13 cellular contexts compared by ENCODE assay signal in genomic region chr21:17343055-17343454, GRCh38.
DNase-seq lines count a peak whose midpoint lies in the region; ATAC-seq and TF ChIP-seq lines count a peak whose summit lies in the region.
"Had no signal": no experiment of that assay in that cellular context is flagged by ENCODE, and none has a peak within 500 bp of the region (broad histone marks: within the 10 kb centered on the region; RNA-seq: fewer than 3 reads in every experiment).

No MANE protein-coding gene starts in this region.

- in situ Hi-C loops in astrocyte of the spinal cord (cut with HindIII; ENCODE audit: low sequenced_read_pairs) = no loop called here

- H3F3A ChIP-seq in GM23338 (replicated peaks; ENCODE audit: low read depth) = no peaks in the 10 kb centered on the region

- H3K4me1 ChIP-seq in GM23338 (ENCODE audit: insufficient read depth) = no peaks in the 10 kb centered on the region
- H3K4me1 ChIP-seq: vagina had no signal

- no peaks in the 10 kb centered on the region for H3K27me3 ChIP-seq in GM23338 (ENCODE audit: insufficient read depth)
- H3K27me3 ChIP-seq: vagina had no signal

- TF ChIP-seq CTCF in GM23338 (conservative IDR thresholded peaks at IDR 0.05; ENCODE audit: low read depth in 2 of 2) (no peak), astrocyte of the spinal cord (IDR thresholded peaks at IDR 0.05; ENCODE audit: low read depth, low read length) (no peak)

- H3K4me2 ChIP-seq in GM23338 = no peak overlapping the region

- no peak overlapping the region for H3K27ac ChIP-seq in GM23338 (ENCODE audit: low read depth)
- H3K27ac ChIP-seq: vagina had no signal

- no peaks in the 10 kb centered on the region for H3K79me2 ChIP-seq in GM23338 (replicated peaks; ENCODE audit: insufficient read depth)

- no peaks in the 10 kb centered on the region for H3K4me1 Mint-ChIP-seq in GM23338
- no peaks in the 10 kb centered on the region for H3K4me1 Mint-ChIP-seq in stimulated activated effector memory CD8-positive, alpha-beta T cell treated with anti-CD3 and anti-CD28 coated beads, Interleukin-12 subunit alpha, Interleukin-12 subunit beta, amount 100 ng/mL, for 72 hours
- H3K4me1 Mint-ChIP-seq: natural killer cell had no signal

- DNase-seq in GM23338 (ENCODE audit: low spot score) = peak; percentile 61
- peak; percentile 28 for DNase-seq in MV-4-11 (lab: John Stamatoyannopoulos, UW)
- peak; percentile 13 for DNase-seq in astrocyte of the spinal cord (ENCODE audit: low read depth, low spot score)
- peak; percentile 20 for DNase-seq in iris pigment epithelial cell (ENCODE audit: low read depth)
- DNase-seq in stimulated activated effector memory CD8-positive, alpha-beta T cell treated with anti-CD3 and anti-CD28 coated beads, Interleukin-12 subunit alpha, Interleukin-12 subunit beta, amount 100 ng/mL, for 72 hours (ENCODE audit: low spot score in 2 of 2) = no peak
- DNase-seq: activated CD8-positive, alpha-beta T cell treated with anti-CD3 and anti-CD28 coated beads, Interleukin-2, amount 10 ng/mL, durations not matched to agents 7 days and 5 days; activated naive CD4-positive, alpha-beta T cell treated with anti-CD3 and anti-CD28 coated beads, Interleukin-2, amount 50 U/mL, for 16 hours; natural killer cell; stimulated activated CD4-positive, alpha-beta T cell treated with anti-CD3 and anti-CD28 coated beads, Interleukin-12 subunit alpha, Interleukin-12 subunit beta, amount 100 ng/mL, for 4 hours had no signal

- H3K9me3 Mint-ChIP-seq in GM23338 = peaks cover 11% of the 10 kb centered on the region; the same call in 2 of the 3 replicates
- peaks cover 20% of the 10 kb centered on the region for H3K9me3 Mint-ChIP-seq in stimulated activated effector memory CD8-positive, alpha-beta T cell treated with anti-CD3 and anti-CD28 coated beads, Interleukin-12 subunit alpha, Interleukin-12 subunit beta, amount 100 ng/mL, for 72 hours

- H3K36me3 Mint-ChIP-seq in GM23338 (ENCODE audit: low read depth) = peaks cover 5% of the 10 kb centered on the region; the same call in 2 of the 3 replicates
- H3K36me3 Mint-ChIP-seq in stimulated activated effector memory CD8-positive, alpha-beta T cell treated with anti-CD3 and anti-CD28 coated beads, Interleukin-12 subunit alpha, Interleukin-12 subunit beta, amount 100 ng/mL, for 72 hours = no peaks in the 10 kb centered on the region

- no peak overlapping the region for H3K27ac Mint-ChIP-seq in GM23338
- H3K27ac Mint-ChIP-seq in stimulated activated effector memory CD8-positive, alpha-beta T cell treated with anti-CD3 and anti-CD28 coated beads, Interleukin-12 subunit alpha, Interleukin-12 subunit beta, amount 100 ng/mL, for 72 hours = no peak overlapping the region
- H3K27ac Mint-ChIP-seq: activated CD8-positive, alpha-beta T cell treated with anti-CD3 and anti-CD28 coated beads, Interleukin-2, amount 10 ng/mL, durations not matched to agents 7 days and 5 days; natural killer cell had no signal

- no peaks in the 10 kb centered on the region for H3K27me3 Mint-ChIP-seq in GM23338 (ENCODE audit: insufficient read depth, low read depth, poor library complexity)

- no peak overlapping the region for H3K4me3 ChIP-seq in GM23338
- H3K4me3 ChIP-seq in astrocyte of the spinal cord (ENCODE audit: low read depth, low read length) = no peak overlapping the region
- H3K4me3 ChIP-seq: vagina had no signal

- H3K4me3 Mint-ChIP-seq in GM23338 = no peak overlapping the region
- no peak overlapping the region for H3K4me3 Mint-ChIP-seq in stimulated activated effector memory CD8-positive, alpha-beta T cell treated with anti-CD3 and anti-CD28 coated beads, Interleukin-12 subunit alpha, Interleukin-12 subunit beta, amount 100 ng/mL, for 72 hours
- H3K4me3 Mint-ChIP-seq: activated CD8-positive, alpha-beta T cell treated with anti-CD3 and anti-CD28 coated beads, Interleukin-2, amount 10 ng/mL, durations not matched to agents 7 days and 5 days; natural killer cell had no signal

- no peak overlapping the region for H2AFZ ChIP-seq in GM23338

- no peak; the same call in 2 of the 3 replicates for ATAC-seq in GM23338
- ATAC-seq in GM21528 (IDR thresholded peaks at IDR 0.05; ENCODE audit: low FRiP score, unreplicated experiment) = no peak
- ATAC-seq in HG03378 (IDR thresholded peaks at IDR 0.05; ENCODE audit: unreplicated experiment) = no peak
- no peak for ATAC-seq in GM21723 (IDR thresholded peaks at IDR 0.05; ENCODE audit: unreplicated experiment)
- no peak for ATAC-seq in stimulated activated effector memory CD8-positive, alpha-beta T cell treated with anti-CD3 and anti-CD28 coated beads, Interleukin-12 subunit alpha, Interleukin-12 subunit beta, amount 100 ng/mL, for 72 hours
- ATAC-seq: activated CD8-positive, alpha-beta T cell treated with anti-CD3 and anti-CD28 coated beads, Interleukin-2, amount 10 ng/mL, durations not matched to agents 7 days and 5 days; natural killer cell had no signal

- H3K9me2 ChIP-seq in GM23338 (ENCODE audit: insufficient read depth) = no peaks in the 10 kb centered on the region; the same call in 1 of the 2 replicates

- H3K36me3 ChIP-seq in GM23338 (ENCODE audit: insufficient read depth) = no peaks in the 10 kb centered on the region
- H3K36me3 ChIP-seq: vagina had no signal

- H4K20me1 ChIP-seq in GM23338 (replicated peaks; ENCODE audit: insufficient read depth) = no peaks in the 10 kb centered on the region

TF ChIP-seq in GM23338, 12 proteins besides CTCF, POLR2A, EP300 and RAD21:
- TF ChIP-seq REST (IDR thresholded peaks at IDR 0.05; ENCODE audit: unreplicated experiment) (peak; percentile 80), CREB1 (CRISPR knock-in tag; IDR thresholded peaks at IDR 0.05; ENCODE audit: low read depth) (peak; percentile 79), ZNF114 (CRISPR knock-in tag; IDR thresholded peaks at IDR 0.05) (no peak), POLR2AphosphoS5 (IDR thresholded peaks at IDR 0.05; ENCODE audit: low read depth) (no peak), ZNF331 (CRISPR knock-in tag; IDR thresholded peaks at IDR 0.05; ENCODE audit: low read depth) (no peak), STAT1 (IDR thresholded peaks at IDR 0.05; ENCODE audit: unreplicated experiment) (no peak)

Comparison
In these comparisons a context has a peak if more than half of its experiments do, and no peak if none do; other contexts are left out.
1. DNase-seq: peak in GM23338 (single experiment), MV-4-11 (single experiment), astrocyte of the spinal cord (single experiment) and iris pigment epithelial cell (single experiment); none in stimulated activated effector memory CD8-positive, alpha-beta T cell treated with anti-CD3 and anti-CD28 coated beads, Interleukin-12 subunit alpha, Interleukin-12 subunit beta, amount 100 ng/mL, for 72 hours (0 of 2).